In the genomic region with DNA sequence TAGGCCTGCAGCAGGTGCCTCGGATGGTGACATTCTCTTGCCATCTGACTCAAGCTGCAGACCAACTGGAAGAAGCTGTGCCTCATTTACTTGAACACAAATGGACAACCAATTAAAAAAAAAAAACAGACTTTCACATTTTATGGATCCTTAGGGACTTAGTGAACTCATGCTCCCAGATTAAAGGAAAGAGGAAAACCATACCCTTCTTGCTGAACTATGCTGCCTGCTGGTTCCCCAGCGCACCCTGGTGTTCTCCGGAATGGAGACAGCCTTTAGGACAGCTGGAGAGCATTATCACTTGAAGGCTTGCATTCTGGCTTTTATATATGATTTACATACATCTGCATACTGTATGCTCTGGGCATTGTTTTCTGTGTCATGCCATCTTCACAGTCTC, we compare ENCODE assay signal across 16 cellular contexts.
A peak's percentile ranks its signal among the peaks of the same experiment; 100 is the strongest.
DNase-seq lines count a peak whose midpoint lies in the region; ATAC-seq, FAIRE-seq and TF ChIP-seq lines count a peak whose summit lies in the region.
"Had no signal": no experiment of that assay in that cellular context is flagged by ENCODE, and none has a peak within 500 bp of the region (broad histone marks: within the 10 kb centered on the region; RNA-seq: fewer than 3 reads in every experiment).

No MANE protein-coding gene starts in this region.

- DNase-seq in AG09309 (ENCODE audit: low read depth) = no peak
- peak; percentile 29 for DNase-seq in GM23248
- peak; percentile 48 for DNase-seq in SK-MEL-5 (ENCODE audit: low read depth, low spot score)
- peak; percentile 60 for DNase-seq in iPS-NIHi7 (ENCODE audit: extremely low spot score)
- DNase-seq in frontal cortex (ENCODE audit: low spot score in 2 of 2) = no peak
- no peak for DNase-seq in OCI-M1 (lab: John Stamatoyannopoulos, UW)
- DNase-seq: activated CD4-positive, alpha-beta T cell treated with anti-CD3 and anti-CD28 coated beads, Interleukin-2, amount 50 U/mL, for 1 hour; activated T-cell treated with anti-CD3 and anti-CD28 coated beads, Interleukin-2, amount 50 U/mL, for 1 hour; BE2C; DMS153; stimulated activated CD4-positive, alpha-beta T cell treated with anti-CD3 and anti-CD28 coated beads, Interleukin-15, amount 100 ng/mL, for 24 hours; stimulated activated naive CD8-positive, alpha-beta T cell treated with anti-CD3 and anti-CD28 coated beads, Interleukin-15, amount 100 ng/mL, for 72 hours; uterus had no signal

- H3K27me3 ChIP-seq in GM23248 (replicated peaks; ENCODE audit: insufficient read depth) = no peaks in the 10 kb centered on the region
- H3K27me3 ChIP-seq: uterus had no signal

- no peaks in the 10 kb centered on the region for H3K79me2 ChIP-seq in GM23248 (ENCODE audit: insufficient read depth)

- no peaks in the 10 kb centered on the region for H3F3A ChIP-seq in GM23248 (ENCODE audit: insufficient read depth)

- no peak overlapping the region for H3K9ac ChIP-seq in GM23248

- H3K36me3 ChIP-seq in GM23248 (ENCODE audit: low read depth) = no peaks in the 10 kb centered on the region
- H3K36me3 ChIP-seq: BE2C, uterus had no signal

- no peaks in the 10 kb centered on the region for H3K9me3 ChIP-seq in GM23248 (ENCODE audit: low read depth)
- H3K9me3 ChIP-seq: BE2C, uterus had no signal

- H3K4me3 ChIP-seq in AG09309 (ENCODE audit: control insufficient read depth, low read depth, low read length) (no peak overlapping the region), GM23248 (no peak overlapping the region)
- H3K4me3 ChIP-seq: uterus had no signal

- TF ChIP-seq CTCF in AG09309 (IDR thresholded peaks at IDR 0.05; ENCODE audit: control insufficient read depth, insufficient read depth, low read depth, low read length, missing control alignments) = peak; percentile 38

- ATAC-seq in GM19452 (IDR thresholded peaks at IDR 0.05; ENCODE audit: unreplicated experiment) (no peak), HG02623 (IDR thresholded peaks at IDR 0.05; ENCODE audit: unreplicated experiment) (no peak)
- ATAC-seq: natural killer cell treated with Interleukin-12 subunit alpha and Interleukin-12 subunit beta and Interleukin-15 and Interleukin-18, amount 100 ng/mL, for 72 hours; stimulated activated naive CD8-positive, alpha-beta T cell treated with anti-CD3 and anti-CD28 coated beads, Interleukin-15, amount 100 ng/mL, for 72 hours had no signal

- no peak overlapping the region for H3K4me2 ChIP-seq in GM23248 (ENCODE audit: unreplicated experiment)

- in situ Hi-C loops in GM23248 (cut with MboI) = no loop called here
- in situ Hi-C loops in SK-MEL-5 (cut with HindIII; ENCODE audit: low pct_unique_long_range_greater_than_20kb, low sequenced_read_pairs) = no loop called here

- FAIRE-seq in frontal cortex (lab: Jason Lieb, UNC) = no peak

- H2AFZ ChIP-seq in GM23248 = no peak overlapping the region

- H4K20me1 ChIP-seq in GM23248 (ENCODE audit: insufficient read depth) = no peaks in the 10 kb centered on the region

- 54 to 55% methylated on average over 3 of the region's 3 CpGs for WGBS in GM23248 (ENCODE audit: low coverage in 1 of 2, low lambda C conversion rate in 2 of 2, missing lambda C conversion rate in 2 of 2), 2 experiments

- H3K9me2 ChIP-seq in GM23248 (ENCODE audit: insufficient read depth) = no peaks in the 10 kb centered on the region

- no peak overlapping the region for H3K27ac ChIP-seq in GM23248
- H3K27ac ChIP-seq: uterus had no signal

- peaks cover 16% of the 10 kb centered on the region for H3K4me1 ChIP-seq in GM23248 (ENCODE audit: insufficient read depth)
- H3K4me1 ChIP-seq: BE2C, uterus had no signal

Comparison
In these comparisons a context has a peak if more than half of its experiments do, and no peak if none do; other contexts are left out.
1. DNase-seq: peak in GM23248 (single experiment), SK-MEL-5 (single experiment) and iPS-NIHi7 (single experiment); none in AG09309 (single experiment), frontal cortex (0 of 2) and OCI-M1 (single experiment).